In the genomic region with DNA sequence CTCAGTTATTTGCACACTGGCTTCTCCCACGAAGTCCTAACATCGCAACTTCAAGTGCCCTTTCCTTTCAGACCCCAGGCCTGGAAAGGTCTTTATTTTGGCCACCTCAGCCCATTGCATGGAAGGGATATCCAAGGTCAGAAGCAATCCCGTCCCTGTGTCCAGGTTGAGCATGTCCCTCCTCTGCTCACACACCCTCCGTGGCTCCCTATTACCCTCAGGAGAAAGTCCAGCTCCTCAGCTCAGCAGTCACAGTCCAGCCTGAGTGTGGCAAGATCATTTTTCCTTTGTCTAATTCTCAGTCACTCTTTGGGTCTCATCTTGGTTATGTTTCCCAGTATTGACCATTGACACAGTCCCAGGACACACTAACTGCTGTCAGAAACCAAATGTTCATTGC, we compare ENCODE assay signal across 2 cellular contexts.
TF ChIP-seq lines count a peak whose summit lies in the region.

No MANE protein-coding gene starts in this region.

TF ChIP-seq in IMR-90, 13 proteins besides CTCF, POLR2A, EP300 and RAD21:
- no peak for TF ChIP-seq MXI1 (IDR thresholded peaks at IDR 0.05; ENCODE audit: borderline replicate concordance, low read depth, low read length)
- TF ChIP-seq CHD1 (IDR thresholded peaks at IDR 0.05; ENCODE audit: low read depth, low read length) = no peak
- TF ChIP-seq CEBPB (IDR thresholded peaks at IDR 0.05; ENCODE audit: low read depth, low read length) = no peak
- TF ChIP-seq RFX5 (IDR thresholded peaks at IDR 0.05; ENCODE audit: low read depth, low read length) = no peak
- no peak for TF ChIP-seq RCOR1 (IDR thresholded peaks at IDR 0.05; ENCODE audit: insufficient replicate concordance, low read length)
- TF ChIP-seq MAZ (IDR thresholded peaks at IDR 0.05; ENCODE audit: borderline replicate concordance, low read depth, low read length) = no peak
- no peak for TF ChIP-seq MAFK (IDR thresholded peaks at IDR 0.05; ENCODE audit: low read depth, low read length)
- TF ChIP-seq, protein P1, sequence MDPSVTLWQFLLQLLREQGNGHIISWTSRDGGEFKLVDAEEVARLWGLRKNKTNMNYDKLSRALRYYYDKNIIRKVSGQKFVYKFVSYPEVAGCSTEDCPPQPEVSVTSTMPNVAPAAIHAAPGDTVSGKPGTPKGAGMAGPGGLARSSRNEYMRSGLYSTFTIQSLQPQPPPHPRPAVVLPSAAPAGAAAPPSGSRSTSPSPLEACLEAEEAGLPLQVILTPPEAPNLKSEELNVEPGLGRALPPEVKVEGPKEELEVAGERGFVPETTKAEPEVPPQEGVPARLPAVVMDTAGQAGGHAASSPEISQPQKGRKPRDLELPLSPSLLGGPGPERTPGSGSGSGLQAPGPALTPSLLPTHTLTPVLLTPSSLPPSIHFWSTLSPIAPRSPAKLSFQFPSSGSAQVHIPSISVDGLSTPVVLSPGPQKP (IDR thresholded peaks at IDR 0.05; ENCODE audit: borderline replicate concordance, low read depth, low read length) = no peak
- TF ChIP-seq SMC3 (IDR thresholded peaks at IDR 0.05; ENCODE audit: low read depth, low read length) = no peak
- no peak for TF ChIP-seq BHLHE40 (IDR thresholded peaks at IDR 0.05; ENCODE audit: low read depth, low read length)
- no peak for TF ChIP-seq NFE2L2 (IDR thresholded peaks at IDR 0.05; ENCODE audit: low read depth, low read length)
- TF ChIP-seq FOS (IDR thresholded peaks at IDR 0.05; ENCODE audit: low read depth, low read length) = no peak
- TF ChIP-seq, protein P2, sequence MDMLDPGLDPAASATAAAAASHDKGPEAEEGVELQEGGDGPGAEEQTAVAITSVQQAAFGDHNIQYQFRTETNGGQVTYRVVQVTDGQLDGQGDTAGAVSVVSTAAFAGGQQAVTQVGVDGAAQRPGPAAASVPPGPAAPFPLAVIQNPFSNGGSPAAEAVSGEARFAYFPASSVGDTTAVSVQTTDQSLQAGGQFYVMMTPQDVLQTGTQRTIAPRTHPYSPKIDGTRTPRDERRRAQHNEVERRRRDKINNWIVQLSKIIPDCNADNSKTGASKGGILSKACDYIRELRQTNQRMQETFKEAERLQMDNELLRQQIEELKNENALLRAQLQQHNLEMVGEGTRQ (IDR thresholded peaks at IDR 0.05; ENCODE audit: low read depth, low read length) = no peak

TF ChIP-seq in WTC11, 78 proteins besides CTCF, POLR2A, EP300 and RAD21:
- TF ChIP-seq NFATC4 (CRISPR knock-in tag; IDR thresholded peaks at IDR 0.05) = no peak
- TF ChIP-seq, protein P3, sequence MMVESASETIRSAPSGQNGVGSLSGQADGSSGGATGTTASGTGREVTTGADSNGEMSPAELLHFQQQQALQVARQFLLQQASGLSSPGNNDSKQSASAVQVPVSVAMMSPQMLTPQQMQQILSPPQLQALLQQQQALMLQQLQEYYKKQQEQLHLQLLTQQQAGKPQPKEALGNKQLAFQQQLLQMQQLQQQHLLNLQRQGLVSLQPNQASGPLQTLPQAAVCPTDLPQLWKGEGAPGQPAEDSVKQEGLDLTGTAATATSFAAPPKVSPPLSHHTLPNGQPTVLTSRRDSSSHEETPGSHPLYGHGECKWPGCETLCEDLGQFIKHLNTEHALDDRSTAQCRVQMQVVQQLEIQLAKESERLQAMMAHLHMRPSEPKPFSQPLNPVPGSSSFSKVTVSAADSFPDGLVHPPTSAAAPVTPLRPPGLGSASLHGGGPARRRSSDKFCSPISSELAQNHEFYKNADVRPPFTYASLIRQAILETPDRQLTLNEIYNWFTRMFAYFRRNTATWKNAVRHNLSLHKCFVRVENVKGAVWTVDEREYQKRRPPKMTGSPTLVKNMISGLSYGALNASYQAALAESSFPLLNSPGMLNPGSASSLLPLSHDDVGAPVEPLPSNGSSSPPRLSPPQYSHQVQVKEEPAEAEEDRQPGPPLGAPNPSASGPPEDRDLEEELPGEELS (CRISPR knock-in tag; IDR thresholded peaks at IDR 0.05) = no peak
- TF ChIP-seq GABPB1 (CRISPR knock-in tag; IDR thresholded peaks at IDR 0.05) = no peak
- TF ChIP-seq, protein P4, sequence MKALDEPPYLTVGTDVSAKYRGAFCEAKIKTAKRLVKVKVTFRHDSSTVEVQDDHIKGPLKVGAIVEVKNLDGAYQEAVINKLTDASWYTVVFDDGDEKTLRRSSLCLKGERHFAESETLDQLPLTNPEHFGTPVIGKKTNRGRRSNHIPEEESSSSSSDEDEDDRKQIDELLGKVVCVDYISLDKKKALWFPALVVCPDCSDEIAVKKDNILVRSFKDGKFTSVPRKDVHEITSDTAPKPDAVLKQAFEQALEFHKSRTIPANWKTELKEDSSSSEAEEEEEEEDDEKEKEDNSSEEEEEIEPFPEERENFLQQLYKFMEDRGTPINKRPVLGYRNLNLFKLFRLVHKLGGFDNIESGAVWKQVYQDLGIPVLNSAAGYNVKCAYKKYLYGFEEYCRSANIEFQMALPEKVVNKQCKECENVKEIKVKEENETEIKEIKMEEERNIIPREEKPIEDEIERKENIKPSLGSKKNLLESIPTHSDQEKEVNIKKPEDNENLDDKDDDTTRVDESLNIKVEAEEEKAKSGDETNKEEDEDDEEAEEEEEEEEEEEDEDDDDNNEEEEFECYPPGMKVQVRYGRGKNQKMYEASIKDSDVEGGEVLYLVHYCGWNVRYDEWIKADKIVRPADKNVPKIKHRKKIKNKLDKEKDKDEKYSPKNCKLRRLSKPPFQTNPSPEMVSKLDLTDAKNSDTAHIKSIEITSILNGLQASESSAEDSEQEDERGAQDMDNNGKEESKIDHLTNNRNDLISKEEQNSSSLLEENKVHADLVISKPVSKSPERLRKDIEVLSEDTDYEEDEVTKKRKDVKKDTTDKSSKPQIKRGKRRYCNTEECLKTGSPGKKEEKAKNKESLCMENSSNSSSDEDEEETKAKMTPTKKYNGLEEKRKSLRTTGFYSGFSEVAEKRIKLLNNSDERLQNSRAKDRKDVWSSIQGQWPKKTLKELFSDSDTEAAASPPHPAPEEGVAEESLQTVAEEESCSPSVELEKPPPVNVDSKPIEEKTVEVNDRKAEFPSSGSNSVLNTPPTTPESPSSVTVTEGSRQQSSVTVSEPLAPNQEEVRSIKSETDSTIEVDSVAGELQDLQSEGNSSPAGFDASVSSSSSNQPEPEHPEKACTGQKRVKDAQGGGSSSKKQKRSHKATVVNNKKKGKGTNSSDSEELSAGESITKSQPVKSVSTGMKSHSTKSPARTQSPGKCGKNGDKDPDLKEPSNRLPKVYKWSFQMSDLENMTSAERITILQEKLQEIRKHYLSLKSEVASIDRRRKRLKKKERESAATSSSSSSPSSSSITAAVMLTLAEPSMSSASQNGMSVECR (CRISPR knock-in tag; IDR thresholded peaks at IDR 0.05; ENCODE audit: borderline replicate concordance) = no peak
- TF ChIP-seq TEAD1 (CRISPR knock-in tag; IDR thresholded peaks at IDR 0.05) = no peak
